Comparison of ENCODE assay signal across 21 cellular contexts in the genomic region with DNA sequence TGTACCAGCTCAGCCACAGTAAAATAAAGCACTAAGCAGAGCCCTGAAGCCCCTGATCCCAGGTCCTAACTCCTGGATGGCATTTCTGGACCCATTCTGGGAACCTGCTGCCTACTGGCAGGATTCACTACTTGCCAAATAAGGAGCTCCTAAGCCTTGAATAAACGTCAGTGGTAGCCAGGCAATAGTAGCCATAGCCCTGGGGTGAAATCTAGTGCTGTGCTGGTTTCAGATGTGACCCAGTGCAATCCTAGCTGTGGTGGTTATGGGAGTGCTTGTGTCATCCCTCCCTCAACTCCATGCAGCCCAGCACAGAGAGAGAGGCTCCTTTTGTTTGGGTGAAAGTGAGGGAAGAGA. TPM values are rescaled to one million over a fixed set of nuclear protein-coding genes. Genes with fewer than 3 reads are reported as not detected.
DNase-seq lines count a peak whose midpoint lies in the region; ATAC-seq, FAIRE-seq and TF ChIP-seq lines count a peak whose summit lies in the region.
"Had no signal": no experiment of that assay in that cellular context is flagged by ENCODE, and none has a peak within 500 bp of the region (broad histone marks: within the 10 kb centered on the region; RNA-seq: fewer than 3 reads in every experiment).

No MANE protein-coding gene starts in this region.

- H3K23ac ChIP-seq in H1 (ENCODE audit: insufficient read length): no peak overlapping the region

- 73% methylated on average over 1 of the region's 1 CpG; no CpG with 5 or more reads in 1 of the 2 experiments for WGBS in H1 (ENCODE audit: extremely low coverage in 1 of 2, insufficient coverage in 1 of 2, insufficient read length in 1 of 2, insufficient replicate concordance in 2 of 2, low coverage in 1 of 2, low lambda C conversion rate in 2 of 2, missing lambda C conversion rate in 1 of 2), 2 experiments
- 0 to 17% methylated on average over 1 of the region's 1 CpG for WGBS in mesodermal cell (ENCODE audit: insufficient coverage in 2 of 2), 2 experiments

- no peaks in the 10 kb centered on the region for H4K20me1 ChIP-seq in H1 (replicated peaks in 1 of 2; ENCODE audit: control insufficient read depth in 1 of 2, insufficient read depth in 2 of 2, low read length in 2 of 2)

- H3K4me1 ChIP-seq in H1 (replicated peaks in 1 of 4; ENCODE audit: control insufficient read depth in 3 of 4, insufficient read depth in 4 of 4, low read length in 3 of 4) (peaks cover 0 to 11% (median 2%) of the 10 kb centered on the region in 4 experiments; a peak in 2 of 7 replicates), mesodermal cell (ENCODE audit: control insufficient read depth, insufficient read depth, low read length, poor library complexity, severe bottlenecking) (no peaks in the 10 kb centered on the region)

- H3K4ac ChIP-seq in H1 (replicated peaks; ENCODE audit: insufficient read length, low read depth, low read length): no peak overlapping the region

- no peaks in the 10 kb centered on the region for H3K79me1 ChIP-seq in H1 (ENCODE audit: low read depth, low read length)

- no peak for ATAC-seq in HG03354 (IDR thresholded peaks at IDR 0.05; ENCODE audit: poor library complexity, severe bottlenecking, unreplicated experiment)
- ATAC-seq: GM12878 had no signal

- H4K91ac ChIP-seq in H1 (replicated peaks; ENCODE audit: insufficient read length, low read length): no peak overlapping the region

- H3K18ac ChIP-seq in H1 (ENCODE audit: extremely low read depth, low read length): no peak overlapping the region

- no peak for TF ChIP-seq EP300 in H1 (IDR thresholded peaks at IDR 0.05; ENCODE audit: borderline replicate concordance in 1 of 2, low read depth in 2 of 2, low read length in 2 of 2)

- H3K36me3 ChIP-seq in H1 (ENCODE audit: control insufficient read depth in 2 of 4, insufficient read depth in 4 of 4, low read length in 3 of 4) (no peaks in the 10 kb centered on the region), mesodermal cell (ENCODE audit: control insufficient read depth, insufficient read depth, low read length) (no peaks in the 10 kb centered on the region)
- H3K36me3 ChIP-seq: MG63 had no signal

- H3K27ac ChIP-seq in H1 (ENCODE audit: low read depth, low read length) (no peak overlapping the region), mesodermal cell (ENCODE audit: low read depth, low read length, severe bottlenecking) (peak overlapping the region; percentile 69)
- H3K27ac ChIP-seq: GM23248, KMS-11 had no signal

- peak; percentile 2 for DNase-seq in SIG-M5 treated with dmso at 0.1 percent for 504 hours (lab: John Stamatoyannopoulos, UW; ENCODE audit: unreplicated experiment)
- DNase-seq in SIG-M5 (lab: John Stamatoyannopoulos, UW): no peak
- peak; percentile 76 for DNase-seq in OCI-M1 (lab: John Stamatoyannopoulos, UW)
- no peak for DNase-seq in H1 (ENCODE audit: low read depth in 1 of 2, low spot score in 2 of 2)
- DNase-seq in iPS-NIHi11 (ENCODE audit: low spot score): no peak
- no peak for DNase-seq in dermis blood vessel endothelial cell
- DNase-seq: Calu3; CD4-positive, alpha-beta memory T cell; DND-41; GDM1; MG63; NCI-H1092 treated with DMSO at 0.1 percent for 48 hours; NCI-H2081 treated with DMSO at 0.1 percent for 48 hours; NCI-H510A treated with DMSO at 0.1 percent for 48 hours; Right ventricle myocardium superior had no signal

- H3K14ac ChIP-seq in H1 (ENCODE audit: insufficient read length): no peak overlapping the region

- H3K23me2 ChIP-seq in H1 (ENCODE audit: low read depth, low read length): no peaks in the 10 kb centered on the region

- no peak for TF ChIP-seq POLR2A in H1 (IDR thresholded peaks at IDR 0.05; ENCODE audit: control extremely low read depth in 1 of 2, low read depth in 2 of 2, low read length in 2 of 2)

- no peaks in the 10 kb centered on the region for H3K79me2 ChIP-seq in H1 (ENCODE audit: control insufficient read depth in 1 of 2, insufficient read depth in 2 of 2, low read length in 2 of 2)

- H2BK12ac ChIP-seq in H1 (ENCODE audit: low read depth, low read length): no peak overlapping the region

- H3K56ac ChIP-seq in H1 (replicated peaks; ENCODE audit: insufficient read length, low read depth, low read length): no peak overlapping the region

- POLR2A ChIA-PET in H1 (lab: Charles Lee; ENCODE audit: partially characterized antibody): no interaction called here

- peaks cover 3% of the 10 kb centered on the region in 2 experiments; a peak in 1 of 4 replicates for H3K9me3 ChIP-seq in H1 (ENCODE audit: insufficient read depth in 2 of 2, low read depth in 1 of 2, low read length in 1 of 2)
- peaks cover 13% of the 10 kb centered on the region for H3K9me3 ChIP-seq in mesodermal cell (ENCODE audit: control insufficient read depth, low read length)
- H3K9me3 ChIP-seq: MG63 had no signal

- no peak overlapping the region for H4K5ac ChIP-seq in H1 (ENCODE audit: insufficient read length, low read depth, low read length)

- no peak overlapping the region for H2AK5ac ChIP-seq in H1 (ENCODE audit: low read depth, low read length)

- no peak overlapping the region for H2BK5ac ChIP-seq in H1 (ENCODE audit: low read depth, low read length)

- no peak overlapping the region for H2BK20ac ChIP-seq in H1 (ENCODE audit: low read length)

- no peak for FAIRE-seq in H1 (lab: Jason Lieb, UNC)
- FAIRE-seq: GM12878, RCC 7860 had no signal

- no peak for TF ChIP-seq RAD21 in H1 (IDR thresholded peaks at IDR 0.05 in 1 of 2, conservative IDR thresholded peaks at IDR 0.05 in 1 of 2; ENCODE audit: low read depth in 2 of 2, low read length in 2 of 2)

- no peak overlapping the region for H2BK15ac ChIP-seq in H1 (ENCODE audit: low read length)

- CTCF ChIA-PET in H1 (lab: Charles Lee; ENCODE audit: partially characterized antibody): interaction anchor here (0.6 to 1.0 kb wide), 2 partner anchors 9 to 638 kb away, joined by 3 read pairs; no protein-coding TSS in a partner anchor

- no peak overlapping the region for H2BK120ac ChIP-seq in H1 (replicated peaks; ENCODE audit: low read depth, low read length)

- no peak for TF ChIP-seq CTCF in H1 (IDR thresholded peaks at IDR 0.05; ENCODE audit: control extremely low read depth in 1 of 3, insufficient read depth in 1 of 3, low read depth in 1 of 3, low read length in 3 of 3)

- H3K9ac ChIP-seq in H1 (replicated peaks in 1 of 4; ENCODE audit: extremely low read depth in 1 of 4, low read depth in 3 of 4, low read length in 3 of 4): no peak overlapping the region
- H3K9ac ChIP-seq: GM23248, KMS-11 had no signal

- H4K8ac ChIP-seq in H1 (ENCODE audit: extremely low read depth, insufficient read depth, low read length): no peak overlapping the region

- no peak overlapping the region for H3K4me2 ChIP-seq in H1 (ENCODE audit: insufficient read depth in 1 of 2, low read depth in 2 of 2, low read length in 2 of 2)
- H3K4me2 ChIP-seq: KMS-11 had no signal

- H3K27me3 ChIP-seq in H1 (replicated peaks in 1 of 4; ENCODE audit: control insufficient read depth in 3 of 4, extremely low read depth in 1 of 4, insufficient read depth in 3 of 4, low read length in 3 of 4): no peaks in the 10 kb centered on the region
- H3K27me3 ChIP-seq: MG63 had no signal

- no peak overlapping the region for H2AFZ ChIP-seq in H1 (ENCODE audit: low read length)
- H2AFZ ChIP-seq: GM23248 had no signal

- H3K4me3 ChIP-seq in H1 (ENCODE audit: extremely low read depth in 1 of 4, insufficient read depth in 2 of 4, low read depth in 3 of 4, low read length in 4 of 4) (no peak overlapping the region), mesodermal cell (ENCODE audit: extremely low read depth, insufficient read depth, low read length, poor library complexity, severe bottlenecking) (no peak overlapping the region)
- H3K4me3 ChIP-seq: GM12878, GM23248, MG63 had no signal

TF ChIP-seq in H1, 55 proteins besides CTCF, POLR2A, EP300 and RAD21:
- TF ChIP-seq CBX5 (IDR thresholded peaks at IDR 0.05; ENCODE audit: low read depth, low read length) (no peak), POU5F1 (IDR thresholded peaks at IDR 0.05; ENCODE audit: low read depth, low read length) (no peak), CEBPB (IDR thresholded peaks at IDR 0.05; ENCODE audit: low read depth, low read length) (no peak), SRF (IDR thresholded peaks at IDR 0.05; ENCODE audit: low read depth, low read length) (peak; percentile 60; the same call in 1 of the 2 replicates)

RNA-seq across cellular contexts. Expression of a gene that starts 43.7 kb away (rescaled TPM):
- total RNA-seq in H1 (2021; fragmentation: NEBNext Ultra II Directional; extraction: Animal tissue kit (Norgen Biotek cat#: 25700)): 3.2 and 3.7 TPM in 2 replicates
- polyA plus RNA-seq in H1 (2011; rRNA removed): 0.93 and 1.5 TPM in 2 replicates
- polyA plus RNA-seq in H1 (2011; cell fraction: cytosol; rRNA removed): 1.4 TPM
- polyA plus RNA-seq in H1 (2011; cell fraction: nucleus; rRNA removed): 5.8 TPM
- 1.5 to 3.5 TPM (median 3.0 TPM) in 4 replicates for polyA plus RNA-seq in H1 (2012, experiment 1 of 2)
- 0.09 TPM for polyA plus RNA-seq in H1 (2012, experiment 2 of 2)
- 1.8 TPM for polyA plus RNA-seq in H1 (2013, experiment 1 of 2)
- polyA plus RNA-seq in H1 (2013, experiment 2 of 2): 1.3 TPM
- polyA minus RNA-seq in H1 (2011; rRNA and poly(A)+ RNA removed): 3.5 and 4.4 TPM in 2 replicates
- 1.6 TPM for polyA minus RNA-seq in H1 (2011; cell fraction: cytosol; rRNA and poly(A)+ RNA removed)
- 10.8 TPM for polyA minus RNA-seq in H1 (2011; cell fraction: nucleus; rRNA and poly(A)+ RNA removed)
- 2.3 TPM for polyA plus RNA-seq in mesodermal cell (2013, experiment 1 of 2)
- polyA plus RNA-seq in mesodermal cell (2013, experiment 2 of 2): 4.1 TPM
- total RNA-seq in dermis blood vessel endothelial cell: 3.7 and 5.7 TPM in 2 replicates
- total RNA-seq: GM23248 had no signal
- polyA plus RNA-seq: CD4-positive, alpha-beta memory T cell had no signal

Comparison
In these comparisons a context has a peak if more than half of its experiments do, and no peak if none do; other contexts are left out.
1. DNase-seq: peak in SIG-M5 treated with dmso at 0.1 percent for 504 hours (single experiment) and OCI-M1 (single experiment); none in SIG-M5 (single experiment), H1 (0 of 2), iPS-NIHi11 (single experiment) and dermis blood vessel endothelial cell (single experiment).